15 cellular contexts compared by ENCODE assay signal in genomic region chr5:122366501-122366900, GRCh38. TPM values are rescaled to one million over a fixed set of nuclear protein-coding genes. Genes with fewer than 3 reads are reported as not detected.
DNase-seq lines count a peak whose midpoint lies in the region; ATAC-seq and TF ChIP-seq lines count a peak whose summit lies in the region.
"Had no signal": no experiment of that assay in that cellular context is flagged by ENCODE, and none has a peak within 500 bp of the region (broad histone marks: within the 10 kb centered on the region; RNA-seq: fewer than 3 reads in every experiment).

No MANE protein-coding gene starts in this region.

- peaks cover 8% of the 10 kb centered on the region for H3K36me3 Mint-ChIP-seq in mesothelial cell of epicardium
- H3K36me3 Mint-ChIP-seq: naive B cell had no signal

- ATAC-seq in GM18870 (IDR thresholded peaks at IDR 0.05; ENCODE audit: unreplicated experiment) (peak; percentile 84), HG02610 (IDR thresholded peaks at IDR 0.05; ENCODE audit: unreplicated experiment) (peak; percentile 86), HG03565 (IDR thresholded peaks at IDR 0.05; ENCODE audit: unreplicated experiment) (peak; percentile 89), HG03135 (IDR thresholded peaks at IDR 0.05; ENCODE audit: unreplicated experiment) (no peak)
- ATAC-seq: activated CD8-positive, alpha-beta T cell treated with anti-CD3 and anti-CD28 coated beads for 36 hours; HCT116 had no signal

- H3K27me3 Mint-ChIP-seq in mesothelial cell of epicardium (ENCODE audit: low read depth), result no peaks in the 10 kb centered on the region
- H3K27me3 Mint-ChIP-seq: progenitor cell of endocrine pancreas had no signal

- TF ChIP-seq CTCF in mesothelial cell of epicardium (IDR thresholded peaks at IDR 0.05; ENCODE audit: unreplicated experiment), result no peak

- H3K4me3 Mint-ChIP-seq in mesothelial cell of epicardium, result no peak overlapping the region
- H3K4me3 Mint-ChIP-seq: activated CD8-positive, alpha-beta T cell treated with anti-CD3 and anti-CD28 coated beads for 36 hours; activated T-helper 1 cell treated with anti-CD3 and anti-CD28 coated beads, Interleukin-12 subunit alpha, Interleukin-12 subunit beta, Interleukin-2, Interleukin-4 antibody, amounts not matched to agents 30 ng/mL and 10 ng/mL and 1 ng/mL, durations not matched to agents 14 hours and 24 hours and 36 hours; B cell; naive B cell had no signal

- DNase-seq in mesothelial cell of epicardium (ENCODE audit: low spot score in 2 of 2, unreplicated experiment in 2 of 2) (no peak), SIG-M5 treated with dmso at 0.1 percent for 504 hours (lab: John Stamatoyannopoulos, UW; ENCODE audit: unreplicated experiment) (no peak), mesenteric fat pad (ENCODE audit: low spot score) (no peak)
- DNase-seq: activated CD8-positive, alpha-beta T cell treated with anti-CD3 and anti-CD28 coated beads for 36 hours; MV-4-11; naive B cell; NCI-H2107 had no signal

- peaks cover 63% of the 10 kb centered on the region for H3K4me1 Mint-ChIP-seq in mesothelial cell of epicardium
- H3K4me1 Mint-ChIP-seq: B cell, naive B cell had no signal

- H3K9me3 Mint-ChIP-seq in mesothelial cell of epicardium, result peaks cover 2% of the 10 kb centered on the region
- H3K9me3 Mint-ChIP-seq: activated T-helper 1 cell treated with anti-CD3 and anti-CD28 coated beads, Interleukin-12 subunit alpha, Interleukin-12 subunit beta, Interleukin-2, Interleukin-4 antibody, amounts not matched to agents 30 ng/mL and 10 ng/mL and 1 ng/mL, durations not matched to agents 14 hours and 24 hours and 36 hours had no signal

- H3K27ac Mint-ChIP-seq in mesothelial cell of epicardium, result peak overlapping the region; percentile 93
- H3K27ac Mint-ChIP-seq: activated CD8-positive, alpha-beta T cell treated with anti-CD3 and anti-CD28 coated beads for 36 hours; activated T-helper 1 cell treated with anti-CD3 and anti-CD28 coated beads, Interleukin-12 subunit alpha, Interleukin-12 subunit beta, Interleukin-2, Interleukin-4 antibody, amounts not matched to agents 30 ng/mL and 10 ng/mL and 1 ng/mL, durations not matched to agents 14 hours and 24 hours and 36 hours; B cell; naive B cell; progenitor cell of endocrine pancreas had no signal

RNA-seq across cellular contexts. Expression of gene SNCAIP, which starts 54.5 kb away (rescaled TPM):
- 102 to 113 TPM (median 109 TPM) in 3 replicates for total RNA-seq in mesothelial cell of epicardium
- total RNA-seq in mesenteric fat pad, result 3.6 TPM
- total RNA-seq: activated CD8-positive, alpha-beta T cell treated with anti-CD3 and anti-CD28 coated beads for 36 hours; activated T-helper 1 cell treated with anti-CD3 and anti-CD28 coated beads, Interleukin-12 subunit alpha, Interleukin-12 subunit beta, Interleukin-2, Interleukin-4 antibody, amounts not matched to agents 30 ng/mL and 10 ng/mL and 1 ng/mL, durations not matched to agents 14 hours and 24 hours and 36 hours; B cell had no signal

Comparison
In these comparisons a context has a peak if more than half of its experiments do, and no peak if none do; other contexts are left out.
1. RNA of gene SNCAIP, which starts 54.5 kb away (total RNA-seq): 102 to 113 TPM in mesothelial cell of epicardium; 3.6 TPM in mesenteric fat pad (single experiment); every median in the first group is over 10 times any median in the second.